In genomic region chr18:20971886-20972267, GRCh38 we compare ENCODE assay signal across 9 cellular contexts.
A peak's percentile ranks its signal among the peaks of the same experiment; 100 is the strongest.
DNase-seq lines count a peak whose midpoint lies in the region; ATAC-seq and TF ChIP-seq lines count a peak whose summit lies in the region.
"Had no signal": no experiment of that assay in that cellular context is flagged by ENCODE, and none has a peak within 500 bp of the region (broad histone marks: within the 10 kb centered on the region; RNA-seq: fewer than 3 reads in every experiment).

No MANE protein-coding gene starts in this region.

- no peak overlapping the region for H3K4me3 Mint-ChIP-seq in naive thymus-derived CD4-positive, alpha-beta T cell

- no peak overlapping the region for H2AFZ ChIP-seq in mammary epithelial cell (ENCODE audit: low read depth, low read length)

- DNase-seq in AG04450 (ENCODE audit: low read depth, low spot score) (no peak), GM13977 (ENCODE audit: low spot score) (peak; percentile 9), NAMALWA (ENCODE audit: low spot score) (peak; percentile 63), mammary epithelial cell (peak; percentile 17), posterior cingulate gyrus (no peak), activated gamma-delta T cell (lab: John Stamatoyannopoulos, UW) (no peak)
- DNase-seq in naive thymus-derived CD4-positive, alpha-beta T cell: peak in 4 of 9 donors; percentile 4 to 26 (median 12)
- DNase-seq in activated CD4-positive, alpha-beta T cell treated with anti-CD3 and anti-CD28 coated beads for 4 hours: no peak

- no peaks in the 10 kb centered on the region for H3K79me2 ChIP-seq in mammary epithelial cell (ENCODE audit: insufficient read depth, low read length)

- peak overlapping the region in 6 of 9 donors; percentile 2 to 23 (median 9) for H3K27ac Mint-ChIP-seq in naive thymus-derived CD4-positive, alpha-beta T cell

- no TSS peak for BruUV-seq in mammary epithelial cell (replicated peaks; lab: Mats Ljungman, UMichigan)

- no peak overlapping the region for H3K4me2 ChIP-seq in mammary epithelial cell (ENCODE audit: insufficient read depth, low read depth, low read length)

- peaks cover 0 to 11% (median 4%) of the 10 kb centered on the region in 7 donors for H3K4me1 Mint-ChIP-seq in naive thymus-derived CD4-positive, alpha-beta T cell

- dilution Hi-C loops in mammary epithelial cell (cut with HindIII; ENCODE audit: low sequenced_read_pairs): no loop called here

- intact Hi-C loops in mammary epithelial cell (cut with micrococcal nuclease) (loop anchor here (1.0 to 2.0 kb wide), 2 partner anchors 163 to 207 kb away; no protein-coding TSS in a partner anchor), posterior cingulate gyrus (cut with DNase I) (no loop called here)
- intact Hi-C loops in naive thymus-derived CD4-positive, alpha-beta T cell (cut with micrococcal nuclease): loop anchor here (1.0 to 5.0 kb wide), 3 partner anchors 140 to 205 kb away; partner anchors contain the start of gene ROCK1 (in 1 of the 2)

- H3K4me3 ChIP-seq in AG04450 (ENCODE audit: low read depth, low read length): no peak overlapping the region
- no peak overlapping the region for H3K4me3 ChIP-seq in mammary epithelial cell (replicated peaks in 1 of 3; ENCODE audit: insufficient read depth in 1 of 3, low read depth in 2 of 3, low read length in 3 of 3)
- H3K4me3 ChIP-seq in naive thymus-derived CD4-positive, alpha-beta T cell (ENCODE audit: low read length): no peak overlapping the region

- no peaks in the 10 kb centered on the region for H4K20me1 ChIP-seq in mammary epithelial cell (ENCODE audit: insufficient read depth, low read length)

- peak; percentile 61 for ATAC-seq in naive thymus-derived CD4-positive, alpha-beta T cell

- H3K27me3 ChIP-seq in AG04450 (ENCODE audit: control insufficient read depth, insufficient read depth, low read length) (no peaks in the 10 kb centered on the region), mammary epithelial cell (ENCODE audit: insufficient read depth, low read length) (no peaks in the 10 kb centered on the region)
- H3K27me3 ChIP-seq in naive thymus-derived CD4-positive, alpha-beta T cell (ENCODE audit: control insufficient read depth in 2 of 2, insufficient read depth in 2 of 2, low read length in 2 of 2): no peaks in the 10 kb centered on the region

- TF ChIP-seq CTCF in AG04450 (IDR thresholded peaks at IDR 0.05; ENCODE audit: low read depth, low read length): peak; percentile 64
- TF ChIP-seq CTCF in GM13977 (IDR thresholded peaks at IDR 0.05; ENCODE audit: extremely low read depth, insufficient read depth, missing control alignments): peak; percentile 56
- TF ChIP-seq CTCF in mammary epithelial cell (conservative IDR thresholded peaks at IDR 0.05 in 1 of 2, IDR thresholded peaks at IDR 0.05 in 1 of 2; ENCODE audit: extremely low read depth in 1 of 2, insufficient read depth in 1 of 2, low read depth in 1 of 2, low read length in 2 of 2): peak; percentile 57 to 60

- H3K4me1 ChIP-seq in mammary epithelial cell (ENCODE audit: insufficient read depth, low read length): no peaks in the 10 kb centered on the region
- H3K4me1 ChIP-seq in naive thymus-derived CD4-positive, alpha-beta T cell (ENCODE audit: control insufficient read depth in 2 of 2, insufficient read depth in 2 of 2, low read length in 2 of 2): no peaks in the 10 kb centered on the region

- H3K9ac ChIP-seq in mammary epithelial cell (ENCODE audit: insufficient read depth, low read length): no peak overlapping the region

- POLR2A ChIA-PET in AG04450 (lab: Yijun Ruan, JAX): no interaction called here
- POLR2A ChIA-PET in naive thymus-derived CD4-positive, alpha-beta T cell (lab: Charles Lee): interaction anchor here (0.7 kb wide), 1 partner anchor 162 kb away, joined by 3 read pairs; no protein-coding TSS in a partner anchor

- no peaks in the 10 kb centered on the region for H3K27me3 Mint-ChIP-seq in naive thymus-derived CD4-positive, alpha-beta T cell

- H3K27ac ChIP-seq in AG04450 (ENCODE audit: low read depth, low read length): no peak overlapping the region
- no peak overlapping the region for H3K27ac ChIP-seq in mammary epithelial cell (ENCODE audit: insufficient read depth, low read depth, low read length)
- H3K27ac ChIP-seq in naive thymus-derived CD4-positive, alpha-beta T cell (ENCODE audit: low read depth, low read length): no peak overlapping the region
- H3K27ac ChIP-seq: epithelial cell of prostate had no signal

- CTCF ChIA-PET in AG04450 (lab: Charles Lee) (interaction anchor here (1.2 to 2.5 kb wide), 2 partner anchors 22 to 207 kb away, joined by 3 to 13 read pairs; no protein-coding TSS in a partner anchor), mammary epithelial cell (lab: Charles Lee; ENCODE audit: low non-redundant PET) (no interaction called here)
- CTCF ChIA-PET in naive thymus-derived CD4-positive, alpha-beta T cell (lab: Charles Lee): no interaction called here

- in situ Hi-C loops in GM13977 (cut with MboI; ENCODE audit: low pct_unique_long_range_greater_than_20kb, low sequenced_read_pairs, unreplicated experiment): no loop called here
- in situ Hi-C loops in mammary epithelial cell (cut with MboI; ENCODE audit: low sequenced_read_pairs in 2 of 2): loop anchor here in 1 of 2 donors (10.0 kb wide), 1 partner anchor 183 kb away; no protein-coding TSS in a partner anchor

- peaks cover 24% of the 10 kb centered on the region for H3K36me3 ChIP-seq in mammary epithelial cell (ENCODE audit: insufficient read depth, low read length)
- H3K36me3 ChIP-seq in naive thymus-derived CD4-positive, alpha-beta T cell (ENCODE audit: control insufficient read depth in 2 of 3, insufficient read depth in 3 of 3, low read length in 3 of 3): peaks cover 12 to 51% (median 18%) of the 10 kb centered on the region in 3 experiments

- H3K9me3 ChIP-seq in AG04450 (ENCODE audit: control insufficient read depth, insufficient read depth, low read length) (no peaks in the 10 kb centered on the region), mammary epithelial cell (replicated peaks; ENCODE audit: insufficient read depth, low read length) (no peaks in the 10 kb centered on the region)
- H3K9me3 ChIP-seq in naive thymus-derived CD4-positive, alpha-beta T cell (ENCODE audit: control insufficient read depth in 2 of 3, low read length in 3 of 3): no peaks in the 10 kb centered on the region

- peaks cover 0 to 1% (median 0%) of the 10 kb centered on the region in 11 donors for H3K9me3 Mint-ChIP-seq in naive thymus-derived CD4-positive, alpha-beta T cell

- H3K36me3 Mint-ChIP-seq in naive thymus-derived CD4-positive, alpha-beta T cell: peaks cover 0 to 58% (median 39%) of the 10 kb centered on the region in 5 donors

Comparison
In these comparisons a context has a peak if more than half of its experiments do, and no peak if none do; other contexts are left out.
1. DNase-seq: peak in GM13977 (single experiment), NAMALWA (single experiment) and mammary epithelial cell (single experiment); none in AG04450 (single experiment), posterior cingulate gyrus (0 of 10), activated gamma-delta T cell (single experiment) and activated CD4-positive, alpha-beta T cell treated with anti-CD3 and anti-CD28 coated beads for 4 hours (0 of 2).
2. Peak in every context shown above with its lines, with median percentiles within 50 percentile points of each other: CTCF ChIP-seq.